In the genomic region with DNA sequence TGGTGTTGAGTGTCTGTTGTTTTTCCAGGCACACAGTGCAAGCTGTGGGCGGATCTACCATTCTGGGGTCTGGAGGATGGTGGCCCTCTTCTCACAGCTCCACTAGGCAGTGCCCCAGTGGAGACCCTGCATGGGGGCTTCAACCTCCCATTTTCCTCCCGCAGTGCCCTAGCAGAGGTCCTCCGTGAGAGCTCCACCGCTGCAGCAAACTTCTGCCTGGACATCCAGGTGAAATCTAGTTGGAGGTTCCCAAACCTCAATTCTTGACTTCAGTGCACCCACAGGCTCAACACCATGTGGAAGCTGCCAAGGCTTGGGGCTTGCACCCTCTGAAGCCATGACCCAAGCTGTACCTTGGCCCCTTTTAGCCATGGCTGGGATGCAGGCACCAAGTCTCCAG, we compare ENCODE assay signal across 3 cellular contexts.
TF ChIP-seq lines count a peak whose summit lies in the region.

No MANE protein-coding gene starts in this region.

TF ChIP-seq in WTC11, 78 proteins besides CTCF, POLR2A, EP300 and RAD21:
- peak; percentile 41; the same call in 1 of the 2 replicates for TF ChIP-seq ZNF317 (CRISPR knock-in tag; IDR thresholded peaks at IDR 0.05; ENCODE audit: borderline replicate concordance, low read depth)

TF ChIP-seq in K562, 482 proteins besides CTCF, POLR2A, EP300 and RAD21:
- TF ChIP-seq CBX3 (IDR thresholded peaks at IDR 0.05; ENCODE audit: borderline replicate concordance in 1 of 2, low read length in 2 of 2) (peak in 1 of 2 experiments; percentile 97; a peak in 2 of 3 replicates), TRIM28 (IDR thresholded peaks at IDR 0.05) (peak; percentile 93), CBX5 (IDR thresholded peaks at IDR 0.05; ENCODE audit: borderline replicate concordance, low read depth) (peak; percentile 92), ZFP36 (IDR thresholded peaks at IDR 0.05; ENCODE audit: low read depth, low read length, partially characterized antibody) (peak; percentile 38), XRCC5 (IDR thresholded peaks at IDR 0.05; ENCODE audit: low read depth, low read length) (0 out of 2 replicates have a peak, but pooled peaks have one; percentile 31), CBX1 (IDR thresholded peaks at IDR 0.05; ENCODE audit: low read depth) (peak; percentile 78; the same call in 1 of the 2 replicates), TRIM24 (IDR thresholded peaks at IDR 0.05) (peak in 1 of 2 experiments; percentile 50; a peak in 1 of 4 replicates)
- TF ChIP-seq, protein P1, sequence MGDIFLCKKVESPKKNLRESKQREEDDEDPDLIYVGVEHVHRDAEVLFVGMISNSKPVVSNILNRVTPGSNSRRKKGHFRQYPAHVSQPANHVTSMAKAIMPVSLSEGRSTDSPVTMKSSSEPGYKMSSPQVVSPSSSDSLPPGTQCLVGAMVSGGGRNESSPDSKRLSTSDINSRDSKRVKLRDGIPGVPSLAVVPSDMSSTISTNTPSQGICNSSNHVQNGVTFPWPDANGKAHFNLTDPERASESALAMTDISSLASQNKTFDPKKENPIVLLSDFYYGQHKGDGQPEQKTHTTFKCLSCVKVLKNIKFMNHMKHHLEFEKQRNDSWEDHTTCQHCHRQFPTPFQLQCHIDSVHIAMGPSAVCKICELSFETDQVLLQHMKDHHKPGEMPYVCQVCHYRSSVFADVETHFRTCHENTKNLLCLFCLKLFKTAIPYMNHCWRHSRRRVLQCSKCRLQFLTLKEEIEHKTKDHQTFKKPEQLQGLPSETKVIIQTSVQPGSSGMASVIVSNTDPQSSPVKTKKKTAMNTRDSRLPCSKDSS (IDR thresholded peaks at IDR 0.05; ENCODE audit: low read depth, partially characterized antibody) = peak; percentile 84
- TF ChIP-seq, protein P2, sequence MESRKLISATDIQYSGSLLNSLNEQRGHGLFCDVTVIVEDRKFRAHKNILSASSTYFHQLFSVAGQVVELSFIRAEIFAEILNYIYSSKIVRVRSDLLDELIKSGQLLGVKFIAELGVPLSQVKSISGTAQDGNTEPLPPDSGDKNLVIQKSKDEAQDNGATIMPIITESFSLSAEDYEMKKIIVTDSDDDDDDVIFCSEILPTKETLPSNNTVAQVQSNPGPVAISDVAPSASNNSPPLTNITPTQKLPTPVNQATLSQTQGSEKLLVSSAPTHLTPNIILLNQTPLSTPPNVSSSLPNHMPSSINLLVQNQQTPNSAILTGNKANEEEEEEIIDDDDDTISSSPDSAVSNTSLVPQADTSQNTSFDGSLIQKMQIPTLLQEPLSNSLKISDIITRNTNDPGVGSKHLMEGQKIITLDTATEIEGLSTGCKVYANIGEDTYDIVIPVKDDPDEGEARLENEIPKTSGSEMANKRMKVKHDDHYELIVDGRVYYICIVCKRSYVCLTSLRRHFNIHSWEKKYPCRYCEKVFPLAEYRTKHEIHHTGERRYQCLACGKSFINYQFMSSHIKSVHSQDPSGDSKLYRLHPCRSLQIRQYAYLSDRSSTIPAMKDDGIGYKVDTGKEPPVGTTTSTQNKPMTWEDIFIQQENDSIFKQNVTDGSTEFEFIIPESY (CRISPR knock-in tag; IDR thresholded peaks at IDR 0.05) = 0 out of 2 replicates have a peak, but pooled peaks have one; percentile 22

TF ChIP-seq in HepG2, 621 proteins besides CTCF, POLR2A, EP300 and RAD21:
- TF ChIP-seq, protein P3, sequence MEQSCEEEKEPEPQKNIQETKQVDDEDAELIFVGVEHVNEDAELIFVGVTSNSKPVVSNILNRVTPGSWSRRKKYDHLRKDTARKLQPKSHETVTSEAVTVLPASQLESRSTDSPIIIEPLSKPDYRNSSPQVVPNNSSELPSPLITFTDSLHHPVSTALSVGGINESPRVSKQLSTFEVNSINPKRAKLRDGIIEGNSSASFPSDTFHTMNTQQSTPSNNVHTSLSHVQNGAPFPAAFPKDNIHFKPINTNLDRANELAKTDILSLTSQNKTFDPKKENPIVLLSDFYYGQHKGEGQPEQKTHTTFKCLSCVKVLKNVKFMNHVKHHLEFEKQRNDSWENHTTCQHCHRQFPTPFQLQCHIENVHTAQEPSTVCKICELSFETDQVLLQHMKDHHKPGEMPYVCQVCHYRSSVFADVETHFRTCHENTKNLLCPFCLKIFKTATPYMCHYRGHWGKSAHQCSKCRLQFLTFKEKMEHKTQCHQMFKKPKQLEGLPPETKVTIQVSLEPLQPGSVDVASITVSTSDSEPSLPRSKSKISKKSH (CRISPR knock-in tag; IDR thresholded peaks at IDR 0.05; ENCODE audit: borderline replicate concordance) = 0 out of 2 replicates have a peak, but pooled peaks have one; percentile 61
